3 cellular contexts compared by ENCODE assay signal in the genomic region with DNA sequence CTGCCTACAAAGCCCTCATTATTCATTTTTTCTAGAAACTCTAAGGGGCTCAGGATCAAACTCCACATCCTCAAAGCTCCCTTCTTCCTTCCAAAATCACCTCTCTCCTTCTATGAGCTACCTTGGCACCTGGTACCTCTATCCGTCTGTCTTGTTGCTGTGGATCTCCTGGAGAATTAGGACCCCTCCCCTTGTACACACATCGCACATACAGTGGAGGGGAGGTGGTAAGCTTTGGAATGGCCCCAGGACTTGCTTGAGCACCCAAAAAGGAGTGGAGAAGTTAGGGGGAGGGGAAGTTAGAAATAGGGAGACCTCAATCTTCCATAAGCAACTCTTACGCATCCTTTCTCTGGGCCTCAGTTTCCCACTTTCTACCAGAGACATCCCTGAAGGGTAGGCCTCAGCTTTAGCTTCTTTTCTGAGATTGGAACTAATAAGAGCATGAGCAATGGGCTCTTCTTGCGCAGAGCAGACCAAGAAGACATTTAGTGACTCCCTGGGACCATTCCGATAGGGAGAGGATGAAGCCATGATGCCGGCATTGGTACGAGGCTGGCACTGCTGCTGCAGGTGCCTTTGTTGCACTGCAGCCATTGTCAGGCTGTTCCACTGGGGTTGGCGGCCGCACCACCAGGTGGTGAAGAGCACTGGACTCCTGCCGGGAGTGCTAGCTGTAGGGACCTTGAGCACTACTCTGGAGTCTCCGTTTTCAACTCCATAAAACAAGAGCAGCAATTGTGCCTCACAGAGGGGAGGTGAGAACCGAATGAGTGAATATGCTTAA.
TF ChIP-seq lines count a peak whose summit lies in the region.

No MANE protein-coding gene starts in this region.

TF ChIP-seq in SK-N-SH, 30 proteins besides CTCF, POLR2A, EP300 and RAD21 (continues in another document):
- TF ChIP-seq NFIC (IDR thresholded peaks at IDR 0.05; ENCODE audit: borderline replicate concordance): no peak
- no peak for TF ChIP-seq TEAD4 (IDR thresholded peaks at IDR 0.05; ENCODE audit: borderline replicate concordance, insufficient read depth)
- TF ChIP-seq, protein P1, sequence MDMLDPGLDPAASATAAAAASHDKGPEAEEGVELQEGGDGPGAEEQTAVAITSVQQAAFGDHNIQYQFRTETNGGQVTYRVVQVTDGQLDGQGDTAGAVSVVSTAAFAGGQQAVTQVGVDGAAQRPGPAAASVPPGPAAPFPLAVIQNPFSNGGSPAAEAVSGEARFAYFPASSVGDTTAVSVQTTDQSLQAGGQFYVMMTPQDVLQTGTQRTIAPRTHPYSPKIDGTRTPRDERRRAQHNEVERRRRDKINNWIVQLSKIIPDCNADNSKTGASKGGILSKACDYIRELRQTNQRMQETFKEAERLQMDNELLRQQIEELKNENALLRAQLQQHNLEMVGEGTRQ (IDR thresholded peaks at IDR 0.05; ENCODE audit: borderline replicate concordance, low read depth, low read length): no peak
- no peak for TF ChIP-seq MEF2A (IDR thresholded peaks at IDR 0.05; ENCODE audit: borderline replicate concordance, low read depth)
- TF ChIP-seq TAF1 (IDR thresholded peaks at IDR 0.05; ENCODE audit: borderline replicate concordance, low read depth, low read length): no peak
- no peak for TF ChIP-seq SMC3 (IDR thresholded peaks at IDR 0.05; ENCODE audit: low read depth, low read length)
- TF ChIP-seq, protein P2, sequence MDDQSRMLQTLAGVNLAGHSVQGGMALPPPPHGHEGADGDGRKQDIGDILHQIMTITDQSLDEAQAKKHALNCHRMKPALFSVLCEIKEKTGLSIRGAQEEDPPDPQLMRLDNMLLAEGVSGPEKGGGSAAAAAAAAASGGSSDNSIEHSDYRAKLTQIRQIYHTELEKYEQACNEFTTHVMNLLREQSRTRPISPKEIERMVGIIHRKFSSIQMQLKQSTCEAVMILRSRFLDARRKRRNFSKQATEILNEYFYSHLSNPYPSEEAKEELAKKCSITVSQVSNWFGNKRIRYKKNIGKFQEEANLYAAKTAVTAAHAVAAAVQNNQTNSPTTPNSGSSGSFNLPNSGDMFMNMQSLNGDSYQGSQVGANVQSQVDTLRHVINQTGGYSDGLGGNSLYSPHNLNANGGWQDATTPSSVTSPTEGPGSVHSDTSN (IDR thresholded peaks at IDR 0.05): no peak
- TF ChIP-seq, protein P3, sequence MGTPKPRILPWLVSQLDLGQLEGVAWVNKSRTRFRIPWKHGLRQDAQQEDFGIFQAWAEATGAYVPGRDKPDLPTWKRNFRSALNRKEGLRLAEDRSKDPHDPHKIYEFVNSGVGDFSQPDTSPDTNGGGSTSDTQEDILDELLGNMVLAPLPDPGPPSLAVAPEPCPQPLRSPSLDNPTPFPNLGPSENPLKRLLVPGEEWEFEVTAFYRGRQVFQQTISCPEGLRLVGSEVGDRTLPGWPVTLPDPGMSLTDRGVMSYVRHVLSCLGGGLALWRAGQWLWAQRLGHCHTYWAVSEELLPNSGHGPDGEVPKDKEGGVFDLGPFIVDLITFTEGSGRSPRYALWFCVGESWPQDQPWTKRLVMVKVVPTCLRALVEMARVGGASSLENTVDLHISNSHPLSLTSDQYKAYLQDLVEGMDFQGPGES (IDR thresholded peaks at IDR 0.05; ENCODE audit: low read depth, low read length): no peak
- no peak for TF ChIP-seq FOSL2 (IDR thresholded peaks at IDR 0.05; ENCODE audit: borderline replicate concordance, low read depth)
- TF ChIP-seq, protein P4, sequence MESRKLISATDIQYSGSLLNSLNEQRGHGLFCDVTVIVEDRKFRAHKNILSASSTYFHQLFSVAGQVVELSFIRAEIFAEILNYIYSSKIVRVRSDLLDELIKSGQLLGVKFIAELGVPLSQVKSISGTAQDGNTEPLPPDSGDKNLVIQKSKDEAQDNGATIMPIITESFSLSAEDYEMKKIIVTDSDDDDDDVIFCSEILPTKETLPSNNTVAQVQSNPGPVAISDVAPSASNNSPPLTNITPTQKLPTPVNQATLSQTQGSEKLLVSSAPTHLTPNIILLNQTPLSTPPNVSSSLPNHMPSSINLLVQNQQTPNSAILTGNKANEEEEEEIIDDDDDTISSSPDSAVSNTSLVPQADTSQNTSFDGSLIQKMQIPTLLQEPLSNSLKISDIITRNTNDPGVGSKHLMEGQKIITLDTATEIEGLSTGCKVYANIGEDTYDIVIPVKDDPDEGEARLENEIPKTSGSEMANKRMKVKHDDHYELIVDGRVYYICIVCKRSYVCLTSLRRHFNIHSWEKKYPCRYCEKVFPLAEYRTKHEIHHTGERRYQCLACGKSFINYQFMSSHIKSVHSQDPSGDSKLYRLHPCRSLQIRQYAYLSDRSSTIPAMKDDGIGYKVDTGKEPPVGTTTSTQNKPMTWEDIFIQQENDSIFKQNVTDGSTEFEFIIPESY (IDR thresholded peaks at IDR 0.05; ENCODE audit: borderline replicate concordance, low read depth): no peak
- no peak for TF ChIP-seq CHD2 (IDR thresholded peaks at IDR 0.05; ENCODE audit: low read length, partially characterized antibody)
- no peak for TF ChIP-seq SIN3A (IDR thresholded peaks at IDR 0.05; ENCODE audit: borderline replicate concordance, low read depth, low read length)

TF ChIP-seq in SK-N-SH treated with all-trans-retinoic acid at 6 μM for 48 hours, 23 proteins besides CTCF, POLR2A, EP300 and RAD21 (continues in another document):
- TF ChIP-seq ISL1 (CRISPR knock-in tag; IDR thresholded peaks at IDR 0.05): no peak
- TF ChIP-seq, protein P5, sequence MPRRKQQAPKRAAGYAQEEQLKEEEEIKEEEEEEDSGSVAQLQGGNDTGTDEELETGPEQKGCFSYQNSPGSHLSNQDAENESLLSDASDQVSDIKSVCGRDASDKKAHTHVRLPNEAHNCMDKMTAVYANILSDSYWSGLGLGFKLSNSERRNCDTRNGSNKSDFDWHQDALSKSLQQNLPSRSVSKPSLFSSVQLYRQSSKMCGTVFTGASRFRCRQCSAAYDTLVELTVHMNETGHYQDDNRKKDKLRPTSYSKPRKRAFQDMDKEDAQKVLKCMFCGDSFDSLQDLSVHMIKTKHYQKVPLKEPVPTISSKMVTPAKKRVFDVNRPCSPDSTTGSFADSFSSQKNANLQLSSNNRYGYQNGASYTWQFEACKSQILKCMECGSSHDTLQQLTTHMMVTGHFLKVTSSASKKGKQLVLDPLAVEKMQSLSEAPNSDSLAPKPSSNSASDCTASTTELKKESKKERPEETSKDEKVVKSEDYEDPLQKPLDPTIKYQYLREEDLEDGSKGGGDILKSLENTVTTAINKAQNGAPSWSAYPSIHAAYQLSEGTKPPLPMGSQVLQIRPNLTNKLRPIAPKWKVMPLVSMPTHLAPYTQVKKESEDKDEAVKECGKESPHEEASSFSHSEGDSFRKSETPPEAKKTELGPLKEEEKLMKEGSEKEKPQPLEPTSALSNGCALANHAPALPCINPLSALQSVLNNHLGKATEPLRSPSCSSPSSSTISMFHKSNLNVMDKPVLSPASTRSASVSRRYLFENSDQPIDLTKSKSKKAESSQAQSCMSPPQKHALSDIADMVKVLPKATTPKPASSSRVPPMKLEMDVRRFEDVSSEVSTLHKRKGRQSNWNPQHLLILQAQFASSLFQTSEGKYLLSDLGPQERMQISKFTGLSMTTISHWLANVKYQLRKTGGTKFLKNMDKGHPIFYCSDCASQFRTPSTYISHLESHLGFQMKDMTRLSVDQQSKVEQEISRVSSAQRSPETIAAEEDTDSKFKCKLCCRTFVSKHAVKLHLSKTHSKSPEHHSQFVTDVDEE (CRISPR knock-in tag; IDR thresholded peaks at IDR 0.05): no peak
- TF ChIP-seq SNAI2 (CRISPR knock-in tag; IDR thresholded peaks at IDR 0.05): no peak
- TF ChIP-seq ZC3H10 (CRISPR knock-in tag; IDR thresholded peaks at IDR 0.05): no peak
- TF ChIP-seq PPARA (CRISPR knock-in tag; IDR thresholded peaks at IDR 0.05; ENCODE audit: borderline replicate concordance): no peak
- no peak for TF ChIP-seq CSDC2 (CRISPR knock-in tag; IDR thresholded peaks at IDR 0.05)
- TF ChIP-seq ZNF565 (CRISPR knock-in tag; conservative IDR thresholded peaks at IDR 0.05; ENCODE audit: low read depth): no peak
- no peak for TF ChIP-seq RARB (CRISPR knock-in tag; IDR thresholded peaks at IDR 0.05)
- no peak for TF ChIP-seq ZNF8 (CRISPR knock-in tag; IDR thresholded peaks at IDR 0.05)
- TF ChIP-seq ZNF70 (CRISPR knock-in tag; IDR thresholded peaks at IDR 0.05): no peak
- no peak for TF ChIP-seq ESRRG (CRISPR knock-in tag; IDR thresholded peaks at IDR 0.05)
- no peak for TF ChIP-seq OSR1 (CRISPR knock-in tag; IDR thresholded peaks at IDR 0.05)
- TF ChIP-seq ARNTL (CRISPR knock-in tag; IDR thresholded peaks at IDR 0.05; ENCODE audit: borderline replicate concordance, low read depth): no peak
- TF ChIP-seq, protein P6, sequence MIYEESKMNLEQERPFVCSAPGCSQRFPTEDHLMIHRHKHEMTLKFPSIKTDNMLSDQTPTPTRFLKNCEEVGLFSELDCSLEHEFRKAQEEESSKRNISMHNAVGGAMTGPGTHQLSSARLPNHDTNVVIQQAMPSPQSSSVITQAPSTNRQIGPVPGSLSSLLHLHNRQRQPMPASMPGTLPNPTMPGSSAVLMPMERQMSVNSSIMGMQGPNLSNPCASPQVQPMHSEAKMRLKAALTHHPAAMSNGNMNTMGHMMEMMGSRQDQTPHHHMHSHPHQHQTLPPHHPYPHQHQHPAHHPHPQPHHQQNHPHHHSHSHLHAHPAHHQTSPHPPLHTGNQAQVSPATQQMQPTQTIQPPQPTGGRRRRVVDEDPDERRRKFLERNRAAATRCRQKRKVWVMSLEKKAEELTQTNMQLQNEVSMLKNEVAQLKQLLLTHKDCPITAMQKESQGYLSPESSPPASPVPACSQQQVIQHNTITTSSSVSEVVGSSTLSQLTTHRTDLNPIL (CRISPR knock-in tag; IDR thresholded peaks at IDR 0.05; ENCODE audit: low read depth): no peak
- no peak for TF ChIP-seq ZFP3 (CRISPR knock-in tag; IDR thresholded peaks at IDR 0.05)

TF ChIP-seq in WTC11, 78 proteins besides CTCF, POLR2A, EP300 and RAD21:
- TF ChIP-seq, protein P7, sequence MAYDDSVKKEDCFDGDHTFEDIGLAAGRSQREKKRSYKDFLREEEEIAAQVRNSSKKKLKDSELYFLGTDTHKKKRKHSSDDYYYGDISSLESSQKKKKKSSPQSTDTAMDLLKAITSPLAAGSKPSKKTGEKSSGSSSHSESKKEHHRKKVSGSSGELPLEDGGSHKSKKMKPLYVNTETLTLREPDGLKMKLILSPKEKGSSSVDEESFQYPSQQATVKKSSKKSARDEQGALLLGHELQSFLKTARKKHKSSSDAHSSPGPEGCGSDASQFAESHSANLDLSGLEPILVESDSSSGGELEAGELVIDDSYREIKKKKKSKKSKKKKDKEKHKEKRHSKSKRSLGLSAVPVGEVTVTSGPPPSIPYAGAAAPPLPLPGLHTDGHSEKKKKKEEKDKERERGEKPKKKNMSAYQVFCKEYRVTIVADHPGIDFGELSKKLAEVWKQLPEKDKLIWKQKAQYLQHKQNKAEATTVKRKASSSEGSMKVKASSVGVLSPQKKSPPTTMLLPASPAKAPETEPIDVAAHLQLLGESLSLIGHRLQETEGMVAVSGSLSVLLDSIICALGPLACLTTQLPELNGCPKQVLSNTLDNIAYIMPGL (CRISPR knock-in tag; IDR thresholded peaks at IDR 0.05): no peak
- TF ChIP-seq, protein P8, sequence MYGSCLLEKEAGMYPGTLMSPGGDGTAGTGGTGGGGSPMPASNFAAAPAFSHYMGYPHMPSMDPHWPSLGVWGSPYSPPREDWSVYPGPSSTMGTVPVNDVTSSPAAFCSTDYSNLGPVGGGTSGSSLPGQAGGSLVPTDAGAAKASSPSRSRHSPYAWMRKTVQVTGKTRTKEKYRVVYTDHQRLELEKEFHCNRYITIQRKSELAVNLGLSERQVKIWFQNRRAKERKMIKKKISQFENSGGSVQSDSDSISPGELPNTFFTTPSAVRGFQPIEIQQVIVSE (CRISPR knock-in tag; IDR thresholded peaks at IDR 0.05; ENCODE audit: borderline replicate concordance): no peak
- TF ChIP-seq, protein P1 (CRISPR knock-in tag; IDR thresholded peaks at IDR 0.05): no peak
- TF ChIP-seq, protein P9, sequence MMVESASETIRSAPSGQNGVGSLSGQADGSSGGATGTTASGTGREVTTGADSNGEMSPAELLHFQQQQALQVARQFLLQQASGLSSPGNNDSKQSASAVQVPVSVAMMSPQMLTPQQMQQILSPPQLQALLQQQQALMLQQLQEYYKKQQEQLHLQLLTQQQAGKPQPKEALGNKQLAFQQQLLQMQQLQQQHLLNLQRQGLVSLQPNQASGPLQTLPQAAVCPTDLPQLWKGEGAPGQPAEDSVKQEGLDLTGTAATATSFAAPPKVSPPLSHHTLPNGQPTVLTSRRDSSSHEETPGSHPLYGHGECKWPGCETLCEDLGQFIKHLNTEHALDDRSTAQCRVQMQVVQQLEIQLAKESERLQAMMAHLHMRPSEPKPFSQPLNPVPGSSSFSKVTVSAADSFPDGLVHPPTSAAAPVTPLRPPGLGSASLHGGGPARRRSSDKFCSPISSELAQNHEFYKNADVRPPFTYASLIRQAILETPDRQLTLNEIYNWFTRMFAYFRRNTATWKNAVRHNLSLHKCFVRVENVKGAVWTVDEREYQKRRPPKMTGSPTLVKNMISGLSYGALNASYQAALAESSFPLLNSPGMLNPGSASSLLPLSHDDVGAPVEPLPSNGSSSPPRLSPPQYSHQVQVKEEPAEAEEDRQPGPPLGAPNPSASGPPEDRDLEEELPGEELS (CRISPR knock-in tag; IDR thresholded peaks at IDR 0.05): no peak
- TF ChIP-seq ZNF423 (CRISPR knock-in tag; IDR thresholded peaks at IDR 0.05): 0 out of 2 replicates have a peak, but pooled peaks have one; percentile 6
TF ChIP-seq in WTC11: peak in this region for 1.
